Comparison of ENCODE assay signal across 1 cellular context in genomic region chr2:105600037-105600442, GRCh38.
TF ChIP-seq lines count a peak whose summit lies in the region.

No MANE protein-coding gene starts in this region.

TF ChIP-seq in K562, 482 proteins besides CTCF, POLR2A, EP300 and RAD21 (continued from another document and continues in another):
- TF ChIP-seq ZBTB9 (CRISPR knock-in tag; IDR thresholded peaks at IDR 0.05): no peak
- no peak for TF ChIP-seq HNRNPK (IDR thresholded peaks at IDR 0.05; ENCODE audit: low read depth, low read length, poor library complexity, severe bottlenecking)
- no peak for TF ChIP-seq ZNF212 (CRISPR knock-in tag; IDR thresholded peaks at IDR 0.05)
- TF ChIP-seq CREB3 (tag; conservative IDR thresholded peaks at IDR 0.05; ENCODE audit: low read depth): peak; percentile 52; the same call in 1 of the 2 replicates
- no peak for TF ChIP-seq HDGF (IDR thresholded peaks at IDR 0.05)
- TF ChIP-seq ZNF609 (CRISPR knock-in tag; IDR thresholded peaks at IDR 0.05; ENCODE audit: borderline replicate concordance): no peak
- TF ChIP-seq U2AF1 (optimal IDR thresholded peaks at IDR 0.05; ENCODE audit: low read depth, low read length): no peak
- TF ChIP-seq ZNF318 (IDR thresholded peaks at IDR 0.05; ENCODE audit: borderline replicate concordance in 1 of 2, low read depth in 1 of 2): 0 out of 4 replicates have a peak, but pooled peaks of 1 of the 2 experiments have one; percentile 56
- no peak for TF ChIP-seq CBX3 (IDR thresholded peaks at IDR 0.05; ENCODE audit: borderline replicate concordance in 1 of 2, low read length in 2 of 2)
- no peak for TF ChIP-seq CEBPG (CRISPR knock-in tag; IDR thresholded peaks at IDR 0.05)
- no peak for TF ChIP-seq CEBPG (tag; conservative IDR thresholded peaks at IDR 0.05 in 1 of 2, IDR thresholded peaks at IDR 0.05 in 1 of 2)
- TF ChIP-seq ZNF518B (CRISPR knock-in tag; IDR thresholded peaks at IDR 0.05): no peak
- TF ChIP-seq ZNF253 (CRISPR knock-in tag; conservative IDR thresholded peaks at IDR 0.05): no peak
- TF ChIP-seq TSC22D4 (tag; IDR thresholded peaks at IDR 0.05): no peak
- no peak for TF ChIP-seq IFI16 (CRISPR knock-in tag; IDR thresholded peaks at IDR 0.05)
- TF ChIP-seq TRIM24 (IDR thresholded peaks at IDR 0.05): no peak
- TF ChIP-seq SAP30 (IDR thresholded peaks at IDR 0.05; ENCODE audit: borderline replicate concordance, insufficient read depth, low read depth, low read length, poor library complexity, severe bottlenecking): no peak
- TF ChIP-seq SRSF9 (IDR thresholded peaks at IDR 0.05; ENCODE audit: borderline replicate concordance, low read depth, low read length): no peak
- no peak for TF ChIP-seq ZNF24 (IDR thresholded peaks at IDR 0.05)
- no peak for TF ChIP-seq NCOA6 (IDR thresholded peaks at IDR 0.05)
- no peak for TF ChIP-seq ZNF717 (CRISPR knock-in tag; IDR thresholded peaks at IDR 0.05)
- no peak for TF ChIP-seq HES1 (IDR thresholded peaks at IDR 0.05; ENCODE audit: low read depth)
- no peak for TF ChIP-seq FOXA1 (IDR thresholded peaks at IDR 0.05; ENCODE audit: borderline replicate concordance)
- TF ChIP-seq ZNF780A (CRISPR knock-in tag; IDR thresholded peaks at IDR 0.05): no peak
- no peak for TF ChIP-seq MTF1 (CRISPR knock-in tag; IDR thresholded peaks at IDR 0.05; ENCODE audit: borderline replicate concordance)
- 0 out of 2 replicates have a peak, but pooled peaks have one; percentile 35 for TF ChIP-seq ATF4 (CRISPR knock-in tag; IDR thresholded peaks at IDR 0.05)
- TF ChIP-seq NUFIP1 (IDR thresholded peaks at IDR 0.05; ENCODE audit: partially characterized antibody): no peak
- no peak for TF ChIP-seq NFYB (IDR thresholded peaks at IDR 0.05; ENCODE audit: extremely low read depth, insufficient read length)
- TF ChIP-seq ZBTB7A (IDR thresholded peaks at IDR 0.05; ENCODE audit: borderline replicate concordance, control insufficient read depth, low read depth, low read length): no peak
- TF ChIP-seq SMAD4 (CRISPR knock-in tag; conservative IDR thresholded peaks at IDR 0.05): 0 out of 2 replicates have a peak, but pooled peaks have one; percentile 7
- no peak for TF ChIP-seq TEAD4 (IDR thresholded peaks at IDR 0.05; ENCODE audit: low read length)
- no peak for TF ChIP-seq TEAD4 (CRISPR knock-in tag; IDR thresholded peaks at IDR 0.05; ENCODE audit: borderline replicate concordance)
- TF ChIP-seq SIN3B (IDR thresholded peaks at IDR 0.05; ENCODE audit: low read depth): no peak
- TF ChIP-seq ZFX (CRISPR knock-in tag; IDR thresholded peaks at IDR 0.05): no peak
- no peak for TF ChIP-seq ZNF436 (CRISPR knock-in tag; IDR thresholded peaks at IDR 0.05)
- TF ChIP-seq PRPF4 (IDR thresholded peaks at IDR 0.05; ENCODE audit: insufficient read depth, low read depth, low read length, poor library complexity, severe bottlenecking): no peak
- no peak for TF ChIP-seq MTA1 (IDR thresholded peaks at IDR 0.05; ENCODE audit: borderline replicate concordance)
- no peak for TF ChIP-seq MAFF (IDR thresholded peaks at IDR 0.05; ENCODE audit: low read length)
- no peak for TF ChIP-seq SP1 (CRISPR knock-in tag; IDR thresholded peaks at IDR 0.05)
- no peak for TF ChIP-seq E2F4 (CRISPR knock-in tag; IDR thresholded peaks at IDR 0.05; ENCODE audit: low read depth)
- TF ChIP-seq HDAC2 (IDR thresholded peaks at IDR 0.05): no peak
